In genomic region chr7:601573-602340, GRCh38 we compare ENCODE assay signal across 8 cellular contexts.
DNase-seq lines count a peak whose midpoint lies in the region; ATAC-seq and TF ChIP-seq lines count a peak whose summit lies in the region.

No MANE protein-coding gene starts in this region.

- peak overlapping the region; percentile 96 for H3K27ac ChIP-seq in BLaER1
- H3K27ac ChIP-seq in adrenal gland: peak overlapping the region in 4 of 5 donors; percentile 13 to 95 (median 60)
- H3K27ac ChIP-seq in naive thymus-derived CD4-positive, alpha-beta T cell (ENCODE audit: low read depth, low read length): peak overlapping the region; percentile 86

- H3K27me3 ChIP-seq in BLaER1: peaks cover 7% of the 10 kb centered on the region
- H3K27me3 ChIP-seq in adrenal gland: no peaks in the 10 kb centered on the region
- no peaks in the 10 kb centered on the region for H3K27me3 ChIP-seq in naive thymus-derived CD4-positive, alpha-beta T cell (ENCODE audit: control insufficient read depth in 2 of 2, insufficient read depth in 2 of 2, low read length in 2 of 2)

- TF ChIP-seq CTCF in adrenal gland (IDR thresholded peaks at IDR 0.05): no peak

- DNase-seq in T-helper 2 cell: peak; percentile 50 to 89 (median 85)
- peak in 5 of 7 donors; percentile 36 to 70 (median 62) for DNase-seq in adrenal gland
- DNase-seq in naive thymus-derived CD4-positive, alpha-beta T cell: peak in 7 of 9 donors; percentile 21 to 93 (median 41)
- peak; percentile 90 to 97 for DNase-seq in stimulated activated naive CD8-positive, alpha-beta T cell treated with anti-CD3 and anti-CD28 coated beads, Interleukin-15, amount 100 ng/mL, for 72 hours
- no peak for DNase-seq in NCI-H1436 treated with DMSO at 0.1 percent for 48 hours (lab: John Stamatoyannopoulos, UW)
- no peak for DNase-seq in SKM-1 (lab: John Stamatoyannopoulos, UW; ENCODE audit: unreplicated experiment)

- peak overlapping the region; percentile 51 for H3K4me3 ChIP-seq in BLaER1
- peak overlapping the region in 1 of 4 donors; percentile 28 for H3K4me3 ChIP-seq in adrenal gland
- peak overlapping the region; percentile 55 for H3K4me3 ChIP-seq in naive thymus-derived CD4-positive, alpha-beta T cell (ENCODE audit: low read length)

- CTCF ChIA-PET in naive thymus-derived CD4-positive, alpha-beta T cell (lab: Charles Lee): interaction anchor here (1.2 kb wide), 1 partner anchor 270 kb away, joined by 4 read pairs; no protein-coding TSS in a partner anchor

- peak overlapping the region; percentile 94 for H3K4me2 ChIP-seq in BLaER1

- H3K4me3 Mint-ChIP-seq in naive thymus-derived CD4-positive, alpha-beta T cell: peak overlapping the region; percentile 49 to 73 (median 66)
- H3K4me3 Mint-ChIP-seq in stimulated activated naive CD8-positive, alpha-beta T cell treated with anti-CD3 and anti-CD28 coated beads, Interleukin-15, amount 100 ng/mL, for 72 hours: peak overlapping the region; percentile 98

- peaks cover 27 to 58% (median 41%) of the 10 kb centered on the region in 7 donors for H3K4me1 Mint-ChIP-seq in naive thymus-derived CD4-positive, alpha-beta T cell
- peaks cover 97% of the 10 kb centered on the region for H3K4me1 Mint-ChIP-seq in stimulated activated naive CD8-positive, alpha-beta T cell treated with anti-CD3 and anti-CD28 coated beads, Interleukin-15, amount 100 ng/mL, for 72 hours

- H3K9me3 Mint-ChIP-seq in naive thymus-derived CD4-positive, alpha-beta T cell: peaks cover 0 to 17% (median 2%) of the 10 kb centered on the region in 11 donors
- H3K9me3 Mint-ChIP-seq in stimulated activated naive CD8-positive, alpha-beta T cell treated with anti-CD3 and anti-CD28 coated beads, Interleukin-15, amount 100 ng/mL, for 72 hours: no peaks in the 10 kb centered on the region

- POLR2A ChIA-PET in naive thymus-derived CD4-positive, alpha-beta T cell (lab: Charles Lee): interaction anchor here (1.3 to 4.4 kb wide), 3 partner anchors 14 to 17 kb away, joined by 3 to 25 read pairs (median 9); no protein-coding TSS in a partner anchor

- peaks cover 10 to 21% (median 15%) of the 10 kb centered on the region in 5 donors for H3K36me3 Mint-ChIP-seq in naive thymus-derived CD4-positive, alpha-beta T cell

- H3K9me3 ChIP-seq in BLaER1 (no peaks in the 10 kb centered on the region), adrenal gland (replicated peaks in 1 of 3) (no peaks in the 10 kb centered on the region)
- H3K9me3 ChIP-seq in naive thymus-derived CD4-positive, alpha-beta T cell (ENCODE audit: control insufficient read depth in 2 of 3, low read length in 3 of 3): peaks cover 0 to 12% (median 0%) of the 10 kb centered on the region in 3 experiments

- WGBS in adrenal gland, 4 donors: 20 to 47% (median 28%) methylated on average over 14 to 39 of the region's 39 CpGs

- intact Hi-C loops in adrenal gland (cut with DNase I): no loop called here
- intact Hi-C loops in naive thymus-derived CD4-positive, alpha-beta T cell (cut with micrococcal nuclease): loop anchor here (1.0 to 10.0 kb wide), 11 partner anchors 17 to 454 kb away; partner anchors contain the start of genes GET4 (in 2 of the 2), SUN1 (in 2 of the 2) and PDGFA (in 1 of the 2)

- peak overlapping the region; percentile 48 to 100 (median 81) for H3K27ac Mint-ChIP-seq in naive thymus-derived CD4-positive, alpha-beta T cell
- peak overlapping the region; percentile 95 to 100 for H3K27ac Mint-ChIP-seq in stimulated activated naive CD8-positive, alpha-beta T cell treated with anti-CD3 and anti-CD28 coated beads, Interleukin-15, amount 100 ng/mL, for 72 hours

- no peak for TF ChIP-seq POLR2A in adrenal gland (IDR thresholded peaks at IDR 0.05)

- H4K20me1 ChIP-seq in BLaER1: 0 out of 2 replicates have a peak, but pooled peaks cover 11% of the 10 kb centered on the region

- H3K9ac ChIP-seq in BLaER1: peak overlapping the region; percentile 63; the same call in 1 of the 2 replicates

- H3K27me3 Mint-ChIP-seq in naive thymus-derived CD4-positive, alpha-beta T cell: no peaks in the 10 kb centered on the region
- no peaks in the 10 kb centered on the region for H3K27me3 Mint-ChIP-seq in stimulated activated naive CD8-positive, alpha-beta T cell treated with anti-CD3 and anti-CD28 coated beads, Interleukin-15, amount 100 ng/mL, for 72 hours

- H3K4me1 ChIP-seq in BLaER1 (peaks cover 87% of the 10 kb centered on the region), adrenal gland (replicated peaks in 1 of 2) (peaks cover 0 to 19% of the 10 kb centered on the region in 2 donors)
- peaks cover 44 to 48% of the 10 kb centered on the region in 2 donors for H3K4me1 ChIP-seq in naive thymus-derived CD4-positive, alpha-beta T cell (ENCODE audit: control insufficient read depth in 2 of 2, insufficient read depth in 2 of 2, low read length in 2 of 2)

- peak; percentile 40 for ATAC-seq in GM21786 (IDR thresholded peaks at IDR 0.05; ENCODE audit: unreplicated experiment)
- peak; percentile 47 for ATAC-seq in naive thymus-derived CD4-positive, alpha-beta T cell
- ATAC-seq in stimulated activated naive CD8-positive, alpha-beta T cell treated with anti-CD3 and anti-CD28 coated beads, Interleukin-15, amount 100 ng/mL, for 72 hours: peak; percentile 81

- H3K36me3 ChIP-seq in BLaER1 (peaks cover 4% of the 10 kb centered on the region; the same call in 1 of the 2 replicates), adrenal gland (replicated peaks in 1 of 2) (no peaks in the 10 kb centered on the region)
- peaks cover 0 to 8% (median 0%) of the 10 kb centered on the region in 3 experiments for H3K36me3 ChIP-seq in naive thymus-derived CD4-positive, alpha-beta T cell (ENCODE audit: control insufficient read depth in 2 of 3, insufficient read depth in 3 of 3, low read length in 3 of 3)

Comparison
In these comparisons a context has a peak if more than half of its experiments do, and no peak if none do; other contexts are left out.
1. DNase-seq: peak in T-helper 2 cell (5 of 5), adrenal gland (5 of 7), naive thymus-derived CD4-positive, alpha-beta T cell (7 of 9) and stimulated activated naive CD8-positive, alpha-beta T cell treated with anti-CD3 and anti-CD28 coated beads, Interleukin-15, amount 100 ng/mL, for 72 hours (2 of 2); none in NCI-H1436 treated with DMSO at 0.1 percent for 48 hours (single experiment) and SKM-1 (single experiment).
2. intact Hi-C loops: an anchor here in naive thymus-derived CD4-positive, alpha-beta T cell (1.0 to 10.0 kb wide); none called in adrenal gland.
3. Peak in every context shown above with its lines, with median percentiles within 50 percentile points of each other: H3K27ac ChIP-seq and ATAC-seq.